In the genomic region with DNA sequence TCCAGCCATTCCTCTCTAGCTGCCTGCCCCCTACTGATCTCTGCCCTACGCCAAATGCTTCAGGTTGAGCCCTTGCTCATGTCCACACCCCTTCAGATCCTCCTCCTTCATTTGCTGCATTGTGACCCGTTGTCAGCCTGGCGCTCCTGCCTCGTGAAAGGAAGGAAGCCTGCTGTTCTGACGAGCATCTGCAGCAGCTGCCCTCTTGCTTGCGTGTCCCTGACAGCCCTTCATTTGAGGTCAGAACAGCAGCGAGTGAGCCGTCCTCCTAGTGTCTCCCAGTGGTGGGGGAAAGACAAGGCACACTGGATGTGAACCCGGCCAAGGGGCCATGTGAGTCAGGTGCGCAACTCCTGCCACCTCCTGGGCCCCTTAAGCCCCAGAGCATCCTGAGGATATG, we compare ENCODE assay signal across 1 cellular context.
TF ChIP-seq lines count a peak whose summit lies in the region.

No MANE protein-coding gene starts in this region.

TF ChIP-seq in HCT116, 20 proteins besides CTCF, POLR2A, EP300 and RAD21 (continued from another document):
- TF ChIP-seq, protein P1, sequence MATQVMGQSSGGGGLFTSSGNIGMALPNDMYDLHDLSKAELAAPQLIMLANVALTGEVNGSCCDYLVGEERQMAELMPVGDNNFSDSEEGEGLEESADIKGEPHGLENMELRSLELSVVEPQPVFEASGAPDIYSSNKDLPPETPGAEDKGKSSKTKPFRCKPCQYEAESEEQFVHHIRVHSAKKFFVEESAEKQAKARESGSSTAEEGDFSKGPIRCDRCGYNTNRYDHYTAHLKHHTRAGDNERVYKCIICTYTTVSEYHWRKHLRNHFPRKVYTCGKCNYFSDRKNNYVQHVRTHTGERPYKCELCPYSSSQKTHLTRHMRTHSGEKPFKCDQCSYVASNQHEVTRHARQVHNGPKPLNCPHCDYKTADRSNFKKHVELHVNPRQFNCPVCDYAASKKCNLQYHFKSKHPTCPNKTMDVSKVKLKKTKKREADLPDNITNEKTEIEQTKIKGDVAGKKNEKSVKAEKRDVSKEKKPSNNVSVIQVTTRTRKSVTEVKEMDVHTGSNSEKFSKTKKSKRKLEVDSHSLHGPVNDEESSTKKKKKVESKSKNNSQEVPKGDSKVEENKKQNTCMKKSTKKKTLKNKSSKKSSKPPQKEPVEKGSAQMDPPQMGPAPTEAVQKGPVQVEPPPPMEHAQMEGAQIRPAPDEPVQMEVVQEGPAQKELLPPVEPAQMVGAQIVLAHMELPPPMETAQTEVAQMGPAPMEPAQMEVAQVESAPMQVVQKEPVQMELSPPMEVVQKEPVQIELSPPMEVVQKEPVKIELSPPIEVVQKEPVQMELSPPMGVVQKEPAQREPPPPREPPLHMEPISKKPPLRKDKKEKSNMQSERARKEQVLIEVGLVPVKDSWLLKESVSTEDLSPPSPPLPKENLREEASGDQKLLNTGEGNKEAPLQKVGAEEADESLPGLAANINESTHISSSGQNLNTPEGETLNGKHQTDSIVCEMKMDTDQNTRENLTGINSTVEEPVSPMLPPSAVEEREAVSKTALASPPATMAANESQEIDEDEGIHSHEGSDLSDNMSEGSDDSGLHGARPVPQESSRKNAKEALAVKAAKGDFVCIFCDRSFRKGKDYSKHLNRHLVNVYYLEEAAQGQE (IDR thresholded peaks at IDR 0.05; ENCODE audit: low read depth) = no peak
- TF ChIP-seq ATF3 (IDR thresholded peaks at IDR 0.05) = no peak
- TF ChIP-seq POLR2AphosphoS5 (IDR thresholded peaks at IDR 0.05; ENCODE audit: low read depth, low read length) = no peak
- no peak for TF ChIP-seq TCF7L2 (IDR thresholded peaks at IDR 0.05; ENCODE audit: borderline replicate concordance, extremely low read depth, insufficient read depth, insufficient read length)
- no peak for TF ChIP-seq FOSL1 (IDR thresholded peaks at IDR 0.05; ENCODE audit: low read depth)
- no peak for TF ChIP-seq ELF1 (IDR thresholded peaks at IDR 0.05; ENCODE audit: borderline replicate concordance, low read depth)
- TF ChIP-seq SP1 (IDR thresholded peaks at IDR 0.05; ENCODE audit: low read depth) = no peak
- no peak for TF ChIP-seq ZFX (IDR thresholded peaks at IDR 0.05)
- TF ChIP-seq EZH2phosphoT487 (IDR thresholded peaks at IDR 0.05; ENCODE audit: borderline replicate concordance) = no peak
- TF ChIP-seq CEBPB (IDR thresholded peaks at IDR 0.05; ENCODE audit: low read depth) = no peak
- no peak for TF ChIP-seq EGR1 (IDR thresholded peaks at IDR 0.05; ENCODE audit: low read depth)
- TF ChIP-seq, protein P2, sequence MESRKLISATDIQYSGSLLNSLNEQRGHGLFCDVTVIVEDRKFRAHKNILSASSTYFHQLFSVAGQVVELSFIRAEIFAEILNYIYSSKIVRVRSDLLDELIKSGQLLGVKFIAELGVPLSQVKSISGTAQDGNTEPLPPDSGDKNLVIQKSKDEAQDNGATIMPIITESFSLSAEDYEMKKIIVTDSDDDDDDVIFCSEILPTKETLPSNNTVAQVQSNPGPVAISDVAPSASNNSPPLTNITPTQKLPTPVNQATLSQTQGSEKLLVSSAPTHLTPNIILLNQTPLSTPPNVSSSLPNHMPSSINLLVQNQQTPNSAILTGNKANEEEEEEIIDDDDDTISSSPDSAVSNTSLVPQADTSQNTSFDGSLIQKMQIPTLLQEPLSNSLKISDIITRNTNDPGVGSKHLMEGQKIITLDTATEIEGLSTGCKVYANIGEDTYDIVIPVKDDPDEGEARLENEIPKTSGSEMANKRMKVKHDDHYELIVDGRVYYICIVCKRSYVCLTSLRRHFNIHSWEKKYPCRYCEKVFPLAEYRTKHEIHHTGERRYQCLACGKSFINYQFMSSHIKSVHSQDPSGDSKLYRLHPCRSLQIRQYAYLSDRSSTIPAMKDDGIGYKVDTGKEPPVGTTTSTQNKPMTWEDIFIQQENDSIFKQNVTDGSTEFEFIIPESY (IDR thresholded peaks at IDR 0.05; ENCODE audit: extremely low read depth, insufficient replicate concordance, low read length) = no peak
- no peak for TF ChIP-seq MAX (IDR thresholded peaks at IDR 0.05)
